ENCODE assay signal across 20 cellular contexts in the genomic region with DNA sequence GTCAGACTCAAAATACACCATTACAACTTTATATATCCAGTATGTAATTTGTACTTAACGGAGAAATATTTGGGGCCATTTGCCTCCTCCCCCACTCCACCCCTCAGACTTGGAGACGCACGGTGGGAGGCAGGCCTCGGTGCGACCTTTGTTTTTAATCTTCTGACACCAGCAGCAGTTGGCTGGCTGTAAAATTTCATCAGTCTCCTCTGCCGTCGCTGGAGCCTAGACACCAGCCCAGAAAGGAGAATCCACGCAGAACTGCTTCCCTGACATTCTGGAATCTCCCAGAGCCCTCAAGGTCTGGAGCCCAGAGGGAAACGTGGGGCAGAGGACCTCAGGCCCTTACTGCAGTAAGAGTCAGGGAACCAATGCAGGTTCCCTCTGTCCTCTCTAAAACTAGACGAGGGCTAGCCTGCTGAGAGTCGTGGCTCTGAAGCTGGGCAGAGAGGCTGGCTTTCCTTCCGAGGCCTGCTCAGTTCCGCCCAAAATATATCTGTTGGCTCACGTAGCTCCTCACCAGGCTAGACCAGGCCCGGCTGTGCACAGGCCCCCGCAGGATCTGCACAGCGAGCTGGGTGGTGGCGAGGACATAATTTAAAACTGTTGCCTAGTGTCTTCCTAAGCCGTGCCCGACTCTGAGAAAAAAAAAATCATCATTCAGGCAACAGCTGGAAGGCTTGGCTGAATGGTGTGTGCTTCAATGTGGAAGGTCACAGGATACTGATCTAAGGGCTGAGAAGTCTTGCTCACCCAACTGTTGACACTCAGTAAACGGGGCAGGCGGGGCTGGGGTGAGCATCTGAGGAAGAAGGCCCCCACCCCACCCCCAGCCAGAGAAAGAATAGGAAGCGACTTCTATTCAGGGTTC. TPM values are rescaled to one million over a fixed set of nuclear protein-coding genes. Genes with fewer than 3 reads are reported as not detected.
DNase-seq lines count a peak whose midpoint lies in the region; ATAC-seq and TF ChIP-seq lines count a peak whose summit lies in the region.
"Had no signal": no experiment of that assay in that cellular context is flagged by ENCODE, and none has a peak within 500 bp of the region (broad histone marks: within the 10 kb centered on the region; RNA-seq: fewer than 3 reads in every experiment).

No MANE protein-coding gene starts in this region.

- no peak for TF ChIP-seq CTCF in BE2C (IDR thresholded peaks at IDR 0.05; ENCODE audit: low read depth, low read length)

- H3K4me1 ChIP-seq in NT2/D1 (ENCODE audit: insufficient read depth, insufficient read length) (peaks cover 14% of the 10 kb centered on the region), skeletal muscle satellite cell (ENCODE audit: control insufficient read depth, insufficient read depth, low read length) (peaks cover 15% of the 10 kb centered on the region), BE2C (no peaks in the 10 kb centered on the region)
- H3K4me1 ChIP-seq: colonic mucosa had no signal

- H3K27me3 ChIP-seq in NT2/D1 (ENCODE audit: insufficient read depth, insufficient read length) = no peaks in the 10 kb centered on the region
- H3K27me3 ChIP-seq in skeletal muscle satellite cell (ENCODE audit: control insufficient read depth, insufficient read depth, low read length) = no peaks in the 10 kb centered on the region
- H3K27me3 ChIP-seq in BE2C = no peaks in the 10 kb centered on the region

- H3K4me3 ChIP-seq in NT2/D1 (ENCODE audit: insufficient read length, low read depth) = no peak overlapping the region
- no peak overlapping the region for H3K4me3 ChIP-seq in skeletal muscle satellite cell (ENCODE audit: low read length)
- H3K4me3 ChIP-seq in BE2C (ENCODE audit: low read depth, low read length) = no peak overlapping the region
- H3K4me3 ChIP-seq: colonic mucosa, lung had no signal

- H3K9ac ChIP-seq in NT2/D1 (ENCODE audit: insufficient read length, low read depth) (peak overlapping the region; percentile 12), skeletal muscle satellite cell (ENCODE audit: low read depth, low read length) (no peak overlapping the region)

- H3K4me2 ChIP-seq in skeletal muscle satellite cell (ENCODE audit: low read length) = peak overlapping the region; percentile 19

- H3K36me3 ChIP-seq in NT2/D1 (ENCODE audit: insufficient read depth, insufficient read length, low read length) (no peaks in the 10 kb centered on the region), skeletal muscle satellite cell (ENCODE audit: insufficient read depth, low read length) (no peaks in the 10 kb centered on the region), BE2C (no peaks in the 10 kb centered on the region)
- H3K36me3 ChIP-seq: colonic mucosa, WERI-Rb-1 had no signal

- DNase-seq in GM03348 (ENCODE audit: low spot score) (peak; percentile 53), NT2/D1 (ENCODE audit: low read depth, low spot score) (peak; percentile 28), left kidney (ENCODE audit: low read depth, low spot score) (peak; percentile 72), BE2C (no peak), HuH-7.5 (ENCODE audit: low spot score) (no peak)
- DNase-seq: activated naive CD4-positive, alpha-beta T cell treated with anti-CD3 and anti-CD28 coated beads, Interleukin-2, amount 10 ng/mL, durations not matched to agents 7 days and 5 days; CD4-positive, CD25-positive, alpha-beta regulatory T cell; colonic mucosa; IMR-90; NCI-H1092; NCI-H187 treated with DMSO at 0.1 percent for 48 hours; stimulated activated naive CD8-positive, alpha-beta T cell treated with anti-CD3 and anti-CD28 coated beads, Interleukin-15, Interleukin-2, amounts not matched to agents 100 U/mL and 50 U/mL, for 24 hours; WERI-Rb-1 had no signal

- ATAC-seq in GM21619 (IDR thresholded peaks at IDR 0.05; ENCODE audit: unreplicated experiment) = no peak
- ATAC-seq in GM19463 (IDR thresholded peaks at IDR 0.05; ENCODE audit: unreplicated experiment) = no peak
- ATAC-seq: stimulated activated naive CD8-positive, alpha-beta T cell treated with anti-CD3 and anti-CD28 coated beads, Interleukin-15, Interleukin-2, amounts not matched to agents 100 U/mL and 50 U/mL, for 24 hours had no signal

- H3K9me3 ChIP-seq in NT2/D1 (ENCODE audit: insufficient read depth, low read length) (no peaks in the 10 kb centered on the region), skeletal muscle satellite cell (replicated peaks; ENCODE audit: low read length) (no peaks in the 10 kb centered on the region), BE2C (no peaks in the 10 kb centered on the region)
- H3K9me3 ChIP-seq: colonic mucosa had no signal

RNA-seq across cellular contexts. Expression of a gene that starts 40.4 kb away (rescaled TPM):
- total RNA-seq in skeletal muscle satellite cell (2012; rRNA removed) = 3.8 and 6.3 TPM in 2 replicates
- polyA plus RNA-seq in BE2C (2012; ENCODE audit: insufficient read depth, insufficient read length, low read depth) = not detected
- total RNA-seq: activated T-helper 1 cell treated with anti-CD3 and anti-CD28 coated beads, Interleukin-12 subunit alpha, Interleukin-12 subunit beta, Interleukin-2, Interleukin-4 antibody, amounts not matched to agents 30 ng/mL and 10 ng/mL and 1 ng/mL, durations not matched to agents 14 hours and 24 hours and 36 hours; CD4-positive, CD25-positive, alpha-beta regulatory T cell; colonic mucosa; IMR-90; kidney epithelial cell; lung; OCI-LY7 had no signal
- polyA plus RNA-seq: CD4-positive, CD25-positive, alpha-beta regulatory T cell; IMR-90; lung had no signal

Comparison
In these comparisons a context has a peak if more than half of its experiments do, and no peak if none do; other contexts are left out.
1. DNase-seq: peak in GM03348 (single experiment), NT2/D1 (single experiment) and left kidney (single experiment); none in BE2C (single experiment) and HuH-7.5 (single experiment).